9 cellular contexts compared by ENCODE assay signal in genomic region chr10:86960003-86960862, GRCh38. TPM values are rescaled to one million over a fixed set of nuclear protein-coding genes. Genes with fewer than 3 reads are reported as not detected.
A peak's percentile ranks its signal among the peaks of the same experiment; 100 is the strongest.
DNase-seq lines count a peak whose midpoint lies in the region; ATAC-seq and TF ChIP-seq lines count a peak whose summit lies in the region.
"Had no signal": no experiment of that assay in that cellular context is flagged by ENCODE, and none has a peak within 500 bp of the region (broad histone marks: within the 10 kb centered on the region; RNA-seq: fewer than 3 reads in every experiment).

No MANE protein-coding gene starts in this region.

- H3K27me3 Mint-ChIP-seq in T-cell (no peaks in the 10 kb centered on the region), nephron (ENCODE audit: low read depth) (no peaks in the 10 kb centered on the region)

- H3K9me3 Mint-ChIP-seq in T-cell (no peaks in the 10 kb centered on the region), nephron (no peaks in the 10 kb centered on the region)

- POLR2A ChIA-PET in T-cell (lab: Charles Lee) = interaction anchor here in 1 of 2 donors (0.6 to 0.7 kb wide), 2 partner anchors 10 to 87 kb away, joined by 4 to 9 read pairs; no protein-coding TSS in a partner anchor

- H3K4me3 Mint-ChIP-seq in T-cell (no peak overlapping the region), nephron (peak overlapping the region in 1 of 3 experiments; percentile 30)

- TF ChIP-seq POLR2A in erythroblast (IDR thresholded peaks at IDR 0.05; ENCODE audit: low read length) = no peak

- H3K36me3 Mint-ChIP-seq in T-cell (no peaks in the 10 kb centered on the region), nephron (ENCODE audit: low read depth) (no peaks in the 10 kb centered on the region)

- CTCF ChIA-PET in T-cell (lab: Charles Lee) = interaction anchor here in 1 of 2 donors (1.3 kb wide), 2 partner anchors 14 to 23 kb away, joined by 3 to 4 read pairs; no protein-coding TSS in a partner anchor

- peak; percentile 66 to 84 (median 74) for TF ChIP-seq CTCF in nephron (IDR thresholded peaks at IDR 0.05; ENCODE audit: unreplicated experiment in 3 of 3)

- DNase-seq in DMS53 treated with DMSO at 0.1 percent for 48 hours (lab: John Stamatoyannopoulos, UW; ENCODE audit: unreplicated experiment) (peak; percentile 65), T-cell (peak in 6 of 34 experiments; percentile 10 to 31 (median 21)), erythroblast (lab: John Stamatoyannopoulos, UW) (peak; percentile 76 to 79), NCI-H1930 (lab: John Stamatoyannopoulos, UW) (no peak), NCI-H1105 (lab: John Stamatoyannopoulos, UW) (no peak)

- H3K27ac Mint-ChIP-seq in T-cell (no peak overlapping the region), nephron (peak overlapping the region; percentile 32 to 80 (median 70))

- ATAC-seq in GM19372 (IDR thresholded peaks at IDR 0.05; ENCODE audit: low read depth, unreplicated experiment) (peak; percentile 70), HG03565 (IDR thresholded peaks at IDR 0.05; ENCODE audit: unreplicated experiment) (peak; percentile 81), T-cell (replicated peaks in 1 of 4) (peak; percentile 67 to 88 (median 70))

- peaks cover 0 to 7% (median 0%) of the 10 kb centered on the region in 3 donors for H3K4me1 Mint-ChIP-seq in T-cell
- H3K4me1 Mint-ChIP-seq in nephron = peaks cover 34% of the 10 kb centered on the region

RNA-seq across cellular contexts. Expression of gene SNCG, which starts 1.8 kb away (rescaled TPM):
- under 1 TPM in 3 of 5 donors, not detected in 2; 0.41 to 0.66 (median 0.44) TPM for total RNA-seq in T-cell

RNA-seq across cellular contexts. Expression of gene MMRN2, which starts 2.8 kb away (rescaled TPM):
- total RNA-seq in T-cell = under 1 TPM in 4 of 5 donors, not detected in 1; 0.09 to 0.96 (median 0.33) TPM

RNA-seq across cellular contexts. Expression of gene ADIRF, which starts 8.0 kb away (rescaled TPM):
- under 1 TPM in 3 of 5 donors, not detected in 2; 0.41 to 0.76 (median 0.66) TPM for total RNA-seq in T-cell

RNA-seq across cellular contexts. Expression of gene FAM25A, which starts 59.9 kb away (rescaled TPM):
- total RNA-seq in T-cell = not detected
- total RNA-seq: temporal lobe had no signal

Comparison
In these comparisons a context has a peak if more than half of its experiments do, and no peak if none do; other contexts are left out.
1. DNase-seq: peak in DMS53 treated with DMSO at 0.1 percent for 48 hours (single experiment) and erythroblast (2 of 2); none in NCI-H1930 (0 of 2) and NCI-H1105 (single experiment).
2. H3K27ac Mint-ChIP-seq: peak in nephron (3 of 3); none in T-cell (0 of 2).
3. Peak in every context shown above with its lines, with median percentiles within 50 percentile points of each other: ATAC-seq.